Comparison of ENCODE assay signal across 8 cellular contexts in the genomic region with DNA sequence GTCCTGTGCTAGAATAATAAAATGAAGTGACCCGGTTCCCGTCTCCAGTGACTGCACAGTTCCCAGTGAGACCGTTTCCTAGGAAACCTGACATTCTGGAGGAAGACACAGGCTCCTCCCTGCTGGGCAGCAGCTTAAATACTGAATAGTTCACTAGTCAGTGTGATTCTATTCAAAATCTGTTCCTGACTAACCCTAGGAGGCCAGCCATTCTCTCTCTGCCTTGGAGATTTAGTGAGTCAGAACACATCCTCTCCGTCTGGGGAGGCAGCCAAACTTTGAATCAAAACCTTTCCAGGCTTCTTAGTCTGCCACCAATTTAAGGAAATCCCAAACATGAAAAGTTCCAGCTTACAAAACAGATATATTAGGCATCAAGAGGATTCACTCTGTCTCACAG. TPM values are rescaled to one million over a fixed set of nuclear protein-coding genes. Genes with fewer than 3 reads are reported as not detected.
DNase-seq lines count a peak whose midpoint lies in the region; ATAC-seq, FAIRE-seq and TF ChIP-seq lines count a peak whose summit lies in the region.

No MANE protein-coding gene starts in this region.

- H3K4me3 ChIP-seq in astrocyte of the cerebellum (ENCODE audit: low read depth, low read length) (no peak overlapping the region), skeletal muscle satellite cell (ENCODE audit: low read length) (peak overlapping the region; percentile 14)

- no peaks in the 10 kb centered on the region for H3K9me3 ChIP-seq in skeletal muscle satellite cell (replicated peaks; ENCODE audit: low read length)

- no peak for ATAC-seq in GM19351 (IDR thresholded peaks at IDR 0.05; ENCODE audit: unreplicated experiment)

- H3K9ac ChIP-seq in skeletal muscle satellite cell (ENCODE audit: low read depth, low read length), result peak overlapping the region; percentile 47

- DNase-seq in HTR-8/SVneo (ENCODE audit: insufficient read length, low spot score) (peak; percentile 52), astrocyte of the cerebellum (ENCODE audit: low read depth) (peak; percentile 95), hypothalamus (lab: John Stamatoyannopoulos, UW) (peak in 36 of 51 donors; percentile 4 to 77 (median 46))
- no peak for DNase-seq in stimulated activated CD8-positive, alpha-beta memory T cell treated with anti-CD3 and anti-CD28 coated beads, Interleukin-4, amount 100 ng/mL, for 48 hours
- no peak for DNase-seq in activated CD4-positive, alpha-beta T cell treated with anti-CD3 and anti-CD28 coated beads for 4 hours
- no peak for DNase-seq in stimulated activated CD4-positive, alpha-beta T cell treated with anti-CD3 and anti-CD28 coated beads, Interleukin-2, amount 100 ng/mL, for 24 hours

- H3K4me1 ChIP-seq in skeletal muscle satellite cell (ENCODE audit: control insufficient read depth, insufficient read depth, low read length), result peaks cover 23% of the 10 kb centered on the region

- H3K27me3 ChIP-seq in skeletal muscle satellite cell (ENCODE audit: control insufficient read depth, insufficient read depth, low read length), result no peaks in the 10 kb centered on the region

- in situ Hi-C loops in astrocyte of the cerebellum (cut with HindIII; ENCODE audit: low sequenced_read_pairs), result no loop called here

- no peak for FAIRE-seq in HTR-8/SVneo (lab: Jason Lieb, UNC)

- H3K36me3 ChIP-seq in skeletal muscle satellite cell (ENCODE audit: insufficient read depth, low read length), result no peaks in the 10 kb centered on the region

- no peak for TF ChIP-seq CTCF in astrocyte of the cerebellum (IDR thresholded peaks at IDR 0.05; ENCODE audit: low read depth, low read length, missing control alignments)

- peak overlapping the region; percentile 65 for H3K4me2 ChIP-seq in skeletal muscle satellite cell (ENCODE audit: low read length)

RNA-seq across cellular contexts. Expression of a gene that starts 11.2 kb away (rescaled TPM):
- total RNA-seq in skeletal muscle satellite cell (2012; rRNA removed), result 1.5 and 4.6 TPM in 2 replicates

RNA-seq across cellular contexts. Expression of a gene that starts 11.3 kb away (rescaled TPM):
- total RNA-seq in skeletal muscle satellite cell (2012; rRNA removed), result 566 and 880 TPM in 2 replicates

Comparison
In these comparisons a context has a peak if more than half of its experiments do, and no peak if none do; other contexts are left out.
1. DNase-seq: peak in HTR-8/SVneo (single experiment), astrocyte of the cerebellum (single experiment) and hypothalamus (36 of 51); none in stimulated activated CD8-positive, alpha-beta memory T cell treated with anti-CD3 and anti-CD28 coated beads, Interleukin-4, amount 100 ng/mL, for 48 hours (single experiment), activated CD4-positive, alpha-beta T cell treated with anti-CD3 and anti-CD28 coated beads for 4 hours (0 of 2) and stimulated activated CD4-positive, alpha-beta T cell treated with anti-CD3 and anti-CD28 coated beads, Interleukin-2, amount 100 ng/mL, for 24 hours (0 of 2).